In the genomic region with DNA sequence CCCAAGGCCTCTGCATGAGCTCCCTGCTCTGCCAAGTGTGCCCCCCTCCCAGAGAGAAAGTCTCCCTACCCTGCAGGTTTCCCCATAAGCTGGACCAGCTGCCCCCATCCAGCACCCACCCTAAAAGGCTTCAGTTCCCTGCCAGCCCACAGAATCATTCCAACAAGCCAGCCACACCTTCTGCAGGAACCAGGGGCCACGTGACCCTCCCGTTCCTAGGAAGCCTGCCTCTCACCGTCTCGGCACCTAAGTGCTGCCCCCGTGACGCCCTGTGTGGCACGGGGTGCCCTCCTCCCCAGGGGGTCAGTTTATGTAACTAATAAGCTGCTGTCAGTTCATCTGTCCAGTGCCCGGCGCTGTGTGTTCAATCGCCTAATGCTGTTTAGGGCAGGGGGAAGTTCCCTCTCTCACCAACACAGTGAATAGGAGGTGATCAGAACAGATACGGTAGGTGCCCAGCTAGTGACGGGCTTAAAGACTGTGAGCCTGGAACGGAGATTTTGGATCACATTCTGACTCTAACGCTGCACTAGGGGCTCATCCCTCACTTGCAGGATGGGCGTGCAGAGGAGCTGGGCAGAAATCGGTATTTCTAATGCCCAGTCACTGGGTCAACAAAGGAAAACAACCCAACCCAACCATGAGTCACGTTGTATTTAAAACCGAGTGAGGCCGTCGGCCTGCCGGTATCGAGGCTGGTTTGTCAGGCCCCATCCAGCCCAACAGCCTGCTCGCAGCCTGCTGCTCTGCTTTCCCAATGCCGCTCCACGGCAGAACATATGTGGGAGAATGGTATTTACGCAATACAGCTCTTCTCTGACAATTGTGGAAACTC, we compare ENCODE assay signal across 11 cellular contexts.
"Had no signal": no experiment of that assay in that cellular context is flagged by ENCODE, and none has a peak within 500 bp of the region (broad histone marks: within the 10 kb centered on the region; RNA-seq: fewer than 3 reads in every experiment).

No MANE protein-coding gene starts in this region.

- H3K27me3 ChIP-seq: transverse colon had no signal

- ATAC-seq: activated CD8-positive, alpha-beta T cell treated with anti-CD3 and anti-CD28 coated beads, Interleukin-2, amount 10 ng/mL, durations not matched to agents 7 days and 5 days; right cardiac atrium; stimulated activated effector memory CD8-positive, alpha-beta T cell treated with anti-CD3 and anti-CD28 coated beads, Interleukin-12 subunit alpha, Interleukin-12 subunit beta, amount 100 ng/mL, for 72 hours; T-cell had no signal

- DNase-seq: activated CD4-positive, alpha-beta T cell treated with anti-CD3 and anti-CD28 coated beads for 48 hours; activated CD8-positive, alpha-beta T cell treated with anti-CD3 and anti-CD28 coated beads, Interleukin-2, amount 10 ng/mL, durations not matched to agents 7 days and 5 days; activated naive CD4-positive, alpha-beta T cell treated with anti-CD3 and anti-CD28 coated beads for 36 hours; cerebellar nuclear complex; midbrain; right cardiac atrium; T-cell; transverse colon had no signal

- H3K4me1 ChIP-seq: transverse colon had no signal

- H3K9me3 ChIP-seq: transverse colon had no signal

- H3K4me3 Mint-ChIP-seq: activated CD8-positive, alpha-beta T cell treated with anti-CD3 and anti-CD28 coated beads, Interleukin-2, amount 10 ng/mL, durations not matched to agents 7 days and 5 days; activated naive CD4-positive, alpha-beta T cell treated with anti-CD3 and anti-CD28 coated beads for 36 hours; brain; dendritic cell treated with granulocyte-macrophage colony-stimulating factor and Interleukin-4, amounts not matched to agents 40 ng/mL and 50 ng/mL, for 4 days; stimulated activated effector memory CD8-positive, alpha-beta T cell treated with anti-CD3 and anti-CD28 coated beads, Interleukin-12 subunit alpha, Interleukin-12 subunit beta, amount 100 ng/mL, for 72 hours; T-cell had no signal

- H3K4me1 Mint-ChIP-seq: brain; stimulated activated effector memory CD8-positive, alpha-beta T cell treated with anti-CD3 and anti-CD28 coated beads, Interleukin-12 subunit alpha, Interleukin-12 subunit beta, amount 100 ng/mL, for 72 hours; T-cell had no signal

- H3K27ac Mint-ChIP-seq: activated CD8-positive, alpha-beta T cell treated with anti-CD3 and anti-CD28 coated beads, Interleukin-2, amount 10 ng/mL, durations not matched to agents 7 days and 5 days; activated naive CD4-positive, alpha-beta T cell treated with anti-CD3 and anti-CD28 coated beads for 36 hours; dendritic cell treated with granulocyte-macrophage colony-stimulating factor and Interleukin-4, amounts not matched to agents 40 ng/mL and 50 ng/mL, for 4 days; stimulated activated effector memory CD8-positive, alpha-beta T cell treated with anti-CD3 and anti-CD28 coated beads, Interleukin-12 subunit alpha, Interleukin-12 subunit beta, amount 100 ng/mL, for 72 hours; T-cell had no signal

- H3K27me3 Mint-ChIP-seq: brain; dendritic cell treated with granulocyte-macrophage colony-stimulating factor and Interleukin-4, amounts not matched to agents 40 ng/mL and 50 ng/mL, for 4 days; T-cell had no signal

- H3K36me3 ChIP-seq: transverse colon had no signal

- H3K9me3 Mint-ChIP-seq: activated naive CD4-positive, alpha-beta T cell treated with anti-CD3 and anti-CD28 coated beads for 36 hours; dendritic cell treated with granulocyte-macrophage colony-stimulating factor and Interleukin-4, amounts not matched to agents 40 ng/mL and 50 ng/mL, for 4 days; stimulated activated effector memory CD8-positive, alpha-beta T cell treated with anti-CD3 and anti-CD28 coated beads, Interleukin-12 subunit alpha, Interleukin-12 subunit beta, amount 100 ng/mL, for 72 hours; T-cell had no signal

- H3K27ac ChIP-seq: transverse colon had no signal

- H3K36me3 Mint-ChIP-seq: stimulated activated effector memory CD8-positive, alpha-beta T cell treated with anti-CD3 and anti-CD28 coated beads, Interleukin-12 subunit alpha, Interleukin-12 subunit beta, amount 100 ng/mL, for 72 hours had no signal

- H3K4me3 ChIP-seq: transverse colon had no signal
